Comparison of ENCODE assay signal across 9 cellular contexts in genomic region chr17:80789356-80789902, GRCh38.
DNase-seq lines count a peak whose midpoint lies in the region; ATAC-seq, FAIRE-seq and TF ChIP-seq lines count a peak whose summit lies in the region.
"Had no signal": no experiment of that assay in that cellular context is flagged by ENCODE, and none has a peak within 500 bp of the region (broad histone marks: within the 10 kb centered on the region; RNA-seq: fewer than 3 reads in every experiment).

No MANE protein-coding gene starts in this region.

- CTCF ChIA-PET in CD4-positive, alpha-beta memory T cell (lab: Charles Lee; ENCODE audit: partially characterized antibody), result interaction anchor here (0.8 to 5.3 kb wide), 7 partner anchors 7 to 213 kb away, joined by 3 to 29 read pairs (median 6); no protein-coding TSS in a partner anchor

- H3K9me3 ChIP-seq in CD4-positive, alpha-beta memory T cell (ENCODE audit: control insufficient read depth in 1 of 2, low read length in 2 of 2), result no peaks in the 10 kb centered on the region
- H3K9me3 ChIP-seq in keratinocyte (ENCODE audit: control insufficient read depth, low read depth, low read length) (no peaks in the 10 kb centered on the region), tibial artery (no peaks in the 10 kb centered on the region)

- no peaks in the 10 kb centered on the region for H3K36me3 ChIP-seq in CD4-positive, alpha-beta memory T cell (ENCODE audit: insufficient read depth, low read length)
- peaks cover 1 to 11% of the 10 kb centered on the region in 2 experiments for H3K36me3 ChIP-seq in keratinocyte (ENCODE audit: control insufficient read depth in 2 of 2, extremely low read depth in 1 of 2, insufficient read depth in 2 of 2, low read length in 2 of 2)
- H3K36me3 ChIP-seq in tibial artery, result no peaks in the 10 kb centered on the region

- TF ChIP-seq CTCF in keratinocyte (optimal IDR thresholded peaks at IDR 0.05 in 1 of 3, IDR thresholded peaks at IDR 0.05 in 1 of 3, conservative IDR thresholded peaks at IDR 0.05 in 1 of 3; ENCODE audit: extremely low read depth in 1 of 3, insufficient read depth in 2 of 3, low read length in 3 of 3), result no peak
- TF ChIP-seq CTCF in tibial artery (IDR thresholded peaks at IDR 0.05), result no peak

- peak overlapping the region; percentile 22 for H2AFZ ChIP-seq in keratinocyte (ENCODE audit: control insufficient read depth, low read length)

- intact Hi-C loops in CD4-positive, alpha-beta memory T cell (cut with micrococcal nuclease), result loop anchor here (10.0 kb wide), 1 partner anchor 215 kb away; no protein-coding TSS in a partner anchor
- intact Hi-C loops in tibial artery (cut with DNase I; ENCODE audit: low total_unique reads), result no loop called here

- no peaks in the 10 kb centered on the region for H3K9me1 ChIP-seq in keratinocyte (ENCODE audit: control insufficient read depth, extremely low read depth, insufficient read depth, low read length)

- H3K79me2 ChIP-seq in keratinocyte (ENCODE audit: control insufficient read depth, insufficient read depth, low read length), result no peaks in the 10 kb centered on the region

- H3K4me2 ChIP-seq in keratinocyte (ENCODE audit: control insufficient read depth, extremely low read depth, insufficient read depth, low read depth, low read length), result peak overlapping the region; percentile 63

- dilution Hi-C loops in keratinocyte (cut with MboI; ENCODE audit: extremely low pct_ligation_motif_present, low sequenced_read_pairs), result no loop called here

- POLR2A ChIA-PET in CD4-positive, alpha-beta memory T cell (lab: Charles Lee; ENCODE audit: partially characterized antibody), result interaction anchor here (0.8 to 4.1 kb wide), 13 partner anchors 7 to 87 kb away, joined by 3 to 51 read pairs (median 6); no protein-coding TSS in a partner anchor

- no peaks in the 10 kb centered on the region for H3K27me3 Mint-ChIP-seq in CD4-positive, alpha-beta memory T cell
- H3K27me3 Mint-ChIP-seq in activated naive CD8-positive, alpha-beta T cell, result no peaks in the 10 kb centered on the region

- peaks cover 9 to 24% of the 10 kb centered on the region in 2 donors for H3K36me3 Mint-ChIP-seq in CD4-positive, alpha-beta memory T cell
- peaks cover 22% of the 10 kb centered on the region for H3K36me3 Mint-ChIP-seq in activated naive CD8-positive, alpha-beta T cell

- peaks cover 0 to 2% (median 0%) of the 10 kb centered on the region in 8 donors for H3K9me3 Mint-ChIP-seq in CD4-positive, alpha-beta memory T cell
- peaks cover 3% of the 10 kb centered on the region for H3K9me3 Mint-ChIP-seq in activated naive CD8-positive, alpha-beta T cell (ENCODE audit: low read depth)

- peak overlapping the region; percentile 50 for H3K27ac ChIP-seq in CD4-positive, alpha-beta memory T cell (ENCODE audit: low read depth, low read length)
- H3K27ac ChIP-seq in keratinocyte (ENCODE audit: control insufficient read depth, insufficient read depth, low read length), result peak overlapping the region; percentile 87
- H3K27ac ChIP-seq in tibial artery, result no peak overlapping the region

- H3K4me1 Mint-ChIP-seq in CD4-positive, alpha-beta memory T cell, result peaks cover 64 to 93% (median 81%) of the 10 kb centered on the region in 4 donors
- H3K4me1 Mint-ChIP-seq in activated naive CD8-positive, alpha-beta T cell (ENCODE audit: low read depth), result peaks cover 87% of the 10 kb centered on the region

- no peaks in the 10 kb centered on the region for H3K27me3 ChIP-seq in CD4-positive, alpha-beta memory T cell (ENCODE audit: insufficient read depth, low read length)
- H3K27me3 ChIP-seq in keratinocyte (ENCODE audit: control insufficient read depth, extremely low read depth, insufficient read depth, low read length), result no peaks in the 10 kb centered on the region
- H3K27me3 ChIP-seq in tibial artery, result no peaks in the 10 kb centered on the region

- no peaks in the 10 kb centered on the region for H4K20me1 ChIP-seq in keratinocyte (ENCODE audit: control insufficient read depth, extremely low read depth, insufficient read depth, low read length)

- peak overlapping the region; percentile 87 to 96 (median 95) for H3K27ac Mint-ChIP-seq in CD4-positive, alpha-beta memory T cell
- peak overlapping the region; percentile 98 for H3K27ac Mint-ChIP-seq in activated naive CD8-positive, alpha-beta T cell

- peaks cover 90% of the 10 kb centered on the region for H3K4me1 ChIP-seq in CD4-positive, alpha-beta memory T cell (ENCODE audit: insufficient read depth, low read length)
- H3K4me1 ChIP-seq in keratinocyte (ENCODE audit: control insufficient read depth, extremely low read depth, insufficient read depth, low read length) (peaks cover 38% of the 10 kb centered on the region), tibial artery (peaks cover 0 to 51% (median 22%) of the 10 kb centered on the region in 4 donors)

- peak overlapping the region; percentile 3 to 31 for H3K4me3 ChIP-seq in CD4-positive, alpha-beta memory T cell (ENCODE audit: low read length in 2 of 2)
- H3K4me3 ChIP-seq in keratinocyte (ENCODE audit: control insufficient read depth in 2 of 3, extremely low read depth in 1 of 3, insufficient read depth in 2 of 3, low read depth in 1 of 3, low read length in 3 of 3) (no peak overlapping the region), tibial artery (no peak overlapping the region)
- H3K4me3 ChIP-seq: lung had no signal

- ATAC-seq in HG03196 (IDR thresholded peaks at IDR 0.05; ENCODE audit: unreplicated experiment), result peak; percentile 33

- peak overlapping the region; percentile 29 for H3K9ac ChIP-seq in keratinocyte (ENCODE audit: control insufficient read depth, extremely low read depth, insufficient read depth, low read length)

- DNase-seq in CD4-positive, alpha-beta memory T cell, result no peak
- DNase-seq in keratinocyte (ENCODE audit: low read depth, low spot score) (no peak), tibial artery (peak; percentile 61 to 77), Kasumi-1 (lab: John Stamatoyannopoulos, UW) (no peak), NCI-H526 treated with DMSO at 0.1 percent for 48 hours (lab: John Stamatoyannopoulos, UW) (no peak), OCI-M1 (lab: John Stamatoyannopoulos, UW) (no peak)

- peak; percentile 86 for FAIRE-seq in keratinocyte (lab: Jason Lieb, UNC)

- H3K4me3 Mint-ChIP-seq in CD4-positive, alpha-beta memory T cell, result peak overlapping the region; percentile 71 to 92 (median 86)
- H3K4me3 Mint-ChIP-seq in activated naive CD8-positive, alpha-beta T cell, result peak overlapping the region; percentile 79

Comparison
In these comparisons a context has a peak if more than half of its experiments do, and no peak if none do; other contexts are left out.
1. DNase-seq: peak in tibial artery (2 of 2); none in CD4-positive, alpha-beta memory T cell (0 of 5), keratinocyte (single experiment), Kasumi-1 (0 of 2), NCI-H526 treated with DMSO at 0.1 percent for 48 hours (single experiment) and OCI-M1 (single experiment).
2. H3K27ac ChIP-seq: peak in CD4-positive, alpha-beta memory T cell (single experiment) and keratinocyte (single experiment); none in tibial artery (0 of 2).
3. H3K4me3 ChIP-seq: peak in CD4-positive, alpha-beta memory T cell (2 of 2); none in keratinocyte (0 of 3) and tibial artery (0 of 2).